In genomic region chr13:97226788-97227627, GRCh38 we compare ENCODE assay signal across 1 cellular context.
TF ChIP-seq lines count a peak whose summit lies in the region.

No MANE protein-coding gene starts in this region.

TF ChIP-seq in HEK293, 187 proteins besides CTCF, POLR2A, EP300 and RAD21 (continued from another document):
- TF ChIP-seq PRDM10 (tag by site-specific recombination; IDR thresholded peaks at IDR 0.05) (peak; percentile 83), SETDB1 (IDR thresholded peaks at IDR 0.05; ENCODE audit: insufficient read length, low read length) (no peak), HOXC10 (CRISPR knock-in tag; IDR thresholded peaks at IDR 0.05) (no peak), SP7 (tag by site-specific recombination; IDR thresholded peaks at IDR 0.05) (peak; percentile 89), OSR2 (tag by site-specific recombination; IDR thresholded peaks at IDR 0.05) (peak; percentile 40; the same call in 1 of the 2 replicates), ZSCAN30 (tag by site-specific recombination; IDR thresholded peaks at IDR 0.05) (0 out of 2 replicates have a peak, but pooled peaks have one; percentile 32), ZNF76 (tag by site-specific recombination; IDR thresholded peaks at IDR 0.05; ENCODE audit: borderline replicate concordance, low read depth) (no peak), PRDM2 (tag by site-specific recombination; IDR thresholded peaks at IDR 0.05; ENCODE audit: borderline replicate concordance) (no peak), KLF17 (tag by site-specific recombination; IDR thresholded peaks at IDR 0.05) (no peak), ZNF362 (tag by site-specific recombination; IDR thresholded peaks at IDR 0.05) (peak; percentile 99), ZNF660 (tag by site-specific recombination; IDR thresholded peaks at IDR 0.05) (peak; percentile 50; the same call in 1 of the 2 replicates), ZBTB6 (tag by site-specific recombination; IDR thresholded peaks at IDR 0.05) (no peak), ZBTB17 (tag by site-specific recombination; IDR thresholded peaks at IDR 0.05) (peak; percentile 58)
